ENCODE assay signal across 8 cellular contexts in the genomic region with DNA sequence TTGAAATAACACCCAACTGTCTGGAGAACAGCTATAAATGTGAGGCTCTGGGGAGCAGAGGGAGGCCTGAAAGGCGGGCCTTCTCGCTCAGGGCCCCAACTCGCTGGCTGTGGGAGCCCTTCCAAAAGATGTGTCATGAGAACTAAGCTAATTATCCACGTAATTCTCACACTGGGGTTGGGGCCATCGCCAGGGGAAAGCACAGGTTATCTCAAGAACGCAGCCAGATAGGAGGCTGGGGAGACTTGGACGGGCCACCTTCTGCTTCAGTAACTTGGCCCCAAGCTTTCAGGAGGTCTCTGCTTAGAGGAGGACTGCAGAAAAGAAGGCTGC. TPM values are rescaled to one million over a fixed set of nuclear protein-coding genes. Genes with fewer than 3 reads are reported as not detected.
A peak's percentile ranks its signal among the peaks of the same experiment; 100 is the strongest.
DNase-seq lines count a peak whose midpoint lies in the region; ATAC-seq and TF ChIP-seq lines count a peak whose summit lies in the region.

No MANE protein-coding gene starts in this region.

- POLR2A ChIA-PET in HEK293T (lab: Yijun Ruan, JAX): interaction anchor here (0.5 to 2.3 kb wide), 4 partner anchors 99 to 498 kb away, joined by 3 to 14 read pairs (median 4); a partner anchor contains a TSS

- H3K4me3 ChIP-seq in endodermal cell (ENCODE audit: low read length): peak overlapping the region; percentile 71

- peak overlapping the region; percentile 78 to 86 for H3K4me3 Mint-ChIP-seq in CD14-positive monocyte
- H3K4me3 Mint-ChIP-seq in endodermal cell: peak overlapping the region; percentile 56
- peak overlapping the region; percentile 55 to 88 (median 76) for H3K4me3 Mint-ChIP-seq in naive B cell

- DNase-seq in CD14-positive monocyte (ENCODE audit: low spot score) (no peak), NCI-H226 (peak; percentile 85), endodermal cell (no peak), naive B cell (no peak), NCI-H345 treated with DMSO at 0.1 percent for 48 hours (lab: John Stamatoyannopoulos, UW; ENCODE audit: unreplicated experiment) (no peak), HEK293T (ENCODE audit: extremely low spot score) (no peak)
- no peak for DNase-seq in stimulated activated CD4-positive, alpha-beta T cell treated with anti-CD3 and anti-CD28 coated beads, Interleukin-1b, Interleukin-23, amount 100 ng/mL, for 48 hours

- H3K4me1 Mint-ChIP-seq in CD14-positive monocyte (peaks cover 17% of the 10 kb centered on the region), endodermal cell (peaks cover 4% of the 10 kb centered on the region), naive B cell (peaks cover 43 to 49% (median 44%) of the 10 kb centered on the region in 3 donors)

- no peaks in the 10 kb centered on the region for H3K4me1 ChIP-seq in endodermal cell (ENCODE audit: control insufficient read depth, insufficient read depth, low read length)

- ATAC-seq in naive B cell (ENCODE audit: low read depth in 2 of 2) (no peak), HG03139 (IDR thresholded peaks at IDR 0.05; ENCODE audit: unreplicated experiment) (no peak)

- no peaks in the 10 kb centered on the region for H3K9me3 ChIP-seq in endodermal cell (ENCODE audit: control insufficient read depth, low read length)

- H3K27me3 Mint-ChIP-seq in CD14-positive monocyte (ENCODE audit: low read depth in 3 of 3) (peaks cover 49 to 69% (median 54%) of the 10 kb centered on the region in 3 donors), endodermal cell (ENCODE audit: insufficient read depth) (peaks cover 38% of the 10 kb centered on the region), naive B cell (peaks cover 0 to 17% (median 10%) of the 10 kb centered on the region in 3 donors)

- intact Hi-C loops in CD14-positive monocyte (cut with micrococcal nuclease): loop anchor here in 1 of 2 donors (5.0 kb wide), 1 partner anchor 257 kb away; no protein-coding TSS in a partner anchor

- WGBS in endodermal cell (ENCODE audit: insufficient coverage in 1 of 2, insufficient read length in 1 of 2), 2 experiments: 59 to 65% methylated on average over 5 to 7 of the region's 7 CpGs

- no peak overlapping the region for H3K9ac ChIP-seq in endodermal cell (ENCODE audit: extremely low read depth, low read length, poor library complexity, severe bottlenecking)

- H3K27ac Mint-ChIP-seq in CD14-positive monocyte: peak overlapping the region in 1 of 7 donors; percentile 53
- H3K27ac Mint-ChIP-seq in endodermal cell: no peak overlapping the region
- peak overlapping the region in 1 of 6 donors; percentile 44 for H3K27ac Mint-ChIP-seq in naive B cell

- H3K36me3 Mint-ChIP-seq in CD14-positive monocyte (peaks cover 2% of the 10 kb centered on the region in 2 donors), endodermal cell (ENCODE audit: low read depth) (no peaks in the 10 kb centered on the region), naive B cell (no peaks in the 10 kb centered on the region)

- H3K36me3 ChIP-seq in endodermal cell (ENCODE audit: control insufficient read depth, insufficient read depth, low read length): no peaks in the 10 kb centered on the region

- peaks cover 43% of the 10 kb centered on the region for H3K27me3 ChIP-seq in endodermal cell (ENCODE audit: control insufficient read depth, insufficient read depth, low read length, poor library complexity, severe bottlenecking)

- H3K27ac ChIP-seq in endodermal cell (ENCODE audit: low read depth, low read length): no peak overlapping the region

- CTCF ChIA-PET in HEK293T (lab: Yijun Ruan, JAX): interaction anchor here (0.6 to 3.0 kb wide), 6 partner anchors 100 to 567 kb away, joined by 3 to 28 read pairs (median 18); a partner anchor contains a TSS

- TF ChIP-seq CTCF in CD14-positive monocyte (IDR thresholded peaks at IDR 0.05): no peak
- no peak for TF ChIP-seq CTCF in endodermal cell (conservative IDR thresholded peaks at IDR 0.05)

- H3K9me3 Mint-ChIP-seq in CD14-positive monocyte (peaks cover 0 to 15% (median 0%) of the 10 kb centered on the region in 7 donors), endodermal cell (no peaks in the 10 kb centered on the region), naive B cell (no peaks in the 10 kb centered on the region)

TF ChIP-seq in HEK293T, 16 proteins besides CTCF, POLR2A, EP300 and RAD21:
- TF ChIP-seq, protein P1, sequence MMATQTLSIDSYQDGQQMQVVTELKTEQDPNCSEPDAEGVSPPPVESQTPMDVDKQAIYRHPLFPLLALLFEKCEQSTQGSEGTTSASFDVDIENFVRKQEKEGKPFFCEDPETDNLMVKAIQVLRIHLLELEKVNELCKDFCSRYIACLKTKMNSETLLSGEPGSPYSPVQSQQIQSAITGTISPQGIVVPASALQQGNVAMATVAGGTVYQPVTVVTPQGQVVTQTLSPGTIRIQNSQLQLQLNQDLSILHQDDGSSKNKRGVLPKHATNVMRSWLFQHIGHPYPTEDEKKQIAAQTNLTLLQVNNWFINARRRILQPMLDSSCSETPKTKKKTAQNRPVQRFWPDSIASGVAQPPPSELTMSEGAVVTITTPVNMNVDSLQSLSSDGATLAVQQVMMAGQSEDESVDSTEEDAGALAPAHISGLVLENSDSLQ (IDR thresholded peaks at IDR 0.05): no peak
- TF ChIP-seq TARDBP (IDR thresholded peaks at IDR 0.05): no peak
- TF ChIP-seq FOXA1 (IDR thresholded peaks at IDR 0.05): no peak
- TF ChIP-seq ELF4 (IDR thresholded peaks at IDR 0.05): no peak
- no peak for TF ChIP-seq SP1 (IDR thresholded peaks at IDR 0.05)
- no peak for TF ChIP-seq HDGF (IDR thresholded peaks at IDR 0.05; ENCODE audit: borderline replicate concordance)
- no peak for TF ChIP-seq CTBP1 (IDR thresholded peaks at IDR 0.05; ENCODE audit: borderline replicate concordance)
- no peak for TF ChIP-seq L3MBTL2 (conservative IDR thresholded peaks at IDR 0.05)
- TF ChIP-seq ARNT (IDR thresholded peaks at IDR 0.05): no peak
- TF ChIP-seq BHLHE40 (IDR thresholded peaks at IDR 0.05; ENCODE audit: borderline replicate concordance): no peak
- no peak for TF ChIP-seq LEF1 (IDR thresholded peaks at IDR 0.05; ENCODE audit: borderline replicate concordance)
- no peak for TF ChIP-seq FOXK2 (IDR thresholded peaks at IDR 0.05)
- no peak for TF ChIP-seq FOXM1 (IDR thresholded peaks at IDR 0.05; ENCODE audit: borderline replicate concordance)
- no peak for TF ChIP-seq NFRKB (IDR thresholded peaks at IDR 0.05)
- no peak for TF ChIP-seq SUZ12 (IDR thresholded peaks at IDR 0.05)
- no peak for TF ChIP-seq ZNF384 (IDR thresholded peaks at IDR 0.05)
TF ChIP-seq in HEK293T: peak in this region for 0.

RNA-seq across cellular contexts. Expression of a gene that starts 1.6 kb away (rescaled TPM):
- polyA plus RNA-seq in CD14-positive monocyte: under 1 TPM; 0.48 to 0.55 TPM
- 1 to 10 TPM; 3.3 to 4.6 TPM for total RNA-seq in endodermal cell
- polyA plus RNA-seq in endodermal cell (2013, experiment 1 of 2): 8.0 TPM
- polyA plus RNA-seq in endodermal cell (2013, experiment 2 of 2): 9.8 TPM
- 1 to 10 TPM in 2 of 6 donors, under 1 TPM in 3, not detected in 1; 0.44 to 3.1 (median 0.97) TPM for polyA plus RNA-seq in naive B cell (ENCODE audit: low read depth in 6 of 6)
